Comparison of ENCODE assay signal across 8 cellular contexts in the genomic region with DNA sequence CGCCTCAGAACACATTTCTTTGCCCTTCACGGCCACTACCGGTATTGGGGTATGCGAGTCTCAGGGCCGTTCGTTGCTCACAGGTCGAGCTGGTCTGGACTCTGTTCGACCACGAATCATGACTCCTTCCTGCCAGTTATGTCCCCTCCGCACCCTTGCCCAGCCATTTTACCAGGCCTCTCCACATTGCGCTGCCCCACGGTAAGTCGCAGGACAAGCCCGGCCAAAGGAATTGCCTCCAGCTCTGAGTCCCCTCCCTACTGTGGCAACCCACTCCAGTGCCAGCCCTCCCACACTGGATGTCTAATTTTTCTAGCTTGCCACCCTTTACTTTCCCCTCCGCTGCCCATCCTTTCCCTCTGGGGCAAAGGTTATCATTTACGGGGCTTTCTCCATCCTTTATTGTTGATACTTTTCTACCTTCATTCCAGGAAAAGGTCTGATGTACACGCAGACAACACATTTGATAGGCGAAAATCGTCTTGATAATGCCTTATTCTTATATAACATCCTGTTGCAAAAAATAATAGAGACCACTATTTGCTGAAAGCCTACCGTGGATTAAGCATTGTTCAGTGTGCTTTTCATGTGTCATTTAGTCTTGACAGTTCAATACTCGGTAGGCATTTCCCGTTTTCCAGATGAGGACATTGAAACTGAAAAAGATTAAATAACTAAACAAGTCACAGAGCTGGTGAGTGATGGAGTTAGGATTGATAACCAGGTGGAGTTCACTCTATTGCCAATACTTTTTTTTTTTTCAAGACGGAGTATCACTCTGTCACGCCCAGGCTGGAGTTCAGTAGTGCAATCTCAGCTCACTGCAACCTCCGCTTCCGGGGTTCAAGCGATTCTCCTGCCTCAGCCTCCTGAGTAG. TPM values are rescaled to one million over a fixed set of nuclear protein-coding genes. Genes with fewer than 3 reads are reported as not detected.
DNase-seq lines count a peak whose midpoint lies in the region; ATAC-seq and TF ChIP-seq lines count a peak whose summit lies in the region.

No MANE protein-coding gene starts in this region.

- WGBS in mesodermal cell (ENCODE audit: insufficient coverage in 2 of 2), 2 experiments: 30 to 35% methylated on average over 18 to 24 of the region's 27 CpGs
- WGBS in transverse colon (ENCODE audit: low coverage in 1 of 2), 2 donors: 23 to 30% methylated on average over 22 to 27 of the region's 27 CpGs

- TF ChIP-seq EP300 in transverse colon (IDR thresholded peaks at IDR 0.05; ENCODE audit: low read depth): no peak

- TF ChIP-seq POLR2A in transverse colon (IDR thresholded peaks at IDR 0.05): no peak

- in situ Hi-C loops in transverse colon (cut with MboI; ENCODE audit: low pct_ligation_motif_present in 1 of 4, low pct_unique_long_range_greater_than_20kb in 1 of 4, low sequenced_read_pairs in 3 of 4): no loop called here

- POLR2A ChIA-PET in RWPE1 (lab: Yijun Ruan, JAX; ENCODE audit: low non-redundant PET): interaction anchor here (0.5 to 1.6 kb wide), 8 partner anchors 10 to 136 kb away, joined by 3 to 11 read pairs (median 4); a partner anchor contains a TSS

- H3K27ac ChIP-seq in RWPE1 (peak overlapping the region; percentile 91), mesodermal cell (ENCODE audit: low read depth, low read length, severe bottlenecking) (peak overlapping the region; percentile 98), transverse colon (peak overlapping the region; percentile 91 to 96 (median 96))

- CTCF ChIA-PET in RWPE1 (lab: Yijun Ruan, JAX): interaction anchor here (0.6 kb wide), 2 partner anchors 489 to 504 kb away, joined by 3 read pairs; no protein-coding TSS in a partner anchor

- DNase-seq in NCI-H2196 (lab: John Stamatoyannopoulos, UW; ENCODE audit: unreplicated experiment) (peak; percentile 39), NCI-H2196 treated with DMSO at 0.1 percent for 48 hours (lab: John Stamatoyannopoulos, UW; ENCODE audit: unreplicated experiment) (no peak), RWPE1 (ENCODE audit: low spot score) (no peak), dermis microvascular lymphatic vessel endothelial cell (ENCODE audit: low read depth in 2 of 2) (peak; percentile 7 to 11), transverse colon (peak; percentile 40), amniotic stem cell (lab: John Stamatoyannopoulos, UW) (no peak)

- peak; percentile 5 for ATAC-seq in HG02623 (IDR thresholded peaks at IDR 0.05; ENCODE audit: unreplicated experiment)

- no peaks in the 10 kb centered on the region for H3K27me3 ChIP-seq in transverse colon

- TF ChIP-seq CTCF in RWPE1 (conservative IDR thresholded peaks at IDR 0.05; ENCODE audit: low read depth) (no peak), transverse colon (IDR thresholded peaks at IDR 0.05) (no peak)

- H3K4me3 ChIP-seq in mesodermal cell (ENCODE audit: extremely low read depth, insufficient read depth, low read length, poor library complexity, severe bottlenecking): peak overlapping the region; percentile 85
- H3K4me3 ChIP-seq in transverse colon: peak overlapping the region; percentile 57 to 85 (median 75)

- H3K9me3 ChIP-seq in mesodermal cell (ENCODE audit: control insufficient read depth, low read length): no peaks in the 10 kb centered on the region
- no peaks in the 10 kb centered on the region for H3K9me3 ChIP-seq in transverse colon

- H3K36me3 ChIP-seq in mesodermal cell (ENCODE audit: control insufficient read depth, insufficient read depth, low read length) (peaks cover 36% of the 10 kb centered on the region), transverse colon (peaks cover 0 to 23% (median 9%) of the 10 kb centered on the region in 4 donors)

- peaks cover 19% of the 10 kb centered on the region for H3K4me1 ChIP-seq in mesodermal cell (ENCODE audit: control insufficient read depth, insufficient read depth, low read length, poor library complexity, severe bottlenecking)
- peaks cover 22 to 37% (median 34%) of the 10 kb centered on the region in 4 donors for H3K4me1 ChIP-seq in transverse colon

- intact Hi-C loops in transverse colon (cut with DNase I; ENCODE audit: low total_unique reads): no loop called here

RNA-seq across cellular contexts. Expression of a gene that starts 1.0 kb away (rescaled TPM):
- total RNA-seq in dermis microvascular lymphatic vessel endothelial cell (99.9 and 138 TPM in 2 replicates), transverse colon (100 to 1,000 TPM in 1 of 4 donors, 10 to 100 TPM in 3; 49.8 to 115 (median 66.1) TPM)
- polyA plus RNA-seq in mesodermal cell (2013, experiment 1 of 2): 621 TPM
- 591 TPM for polyA plus RNA-seq in mesodermal cell (2013, experiment 2 of 2)

RNA-seq across cellular contexts. Expression of a gene that starts 19.5 kb away (rescaled TPM):
- 44.0 and 59.7 TPM in 2 replicates for total RNA-seq in dermis microvascular lymphatic vessel endothelial cell
- 24.2 TPM for polyA plus RNA-seq in mesodermal cell (2013, experiment 1 of 2)
- 25.0 TPM for polyA plus RNA-seq in mesodermal cell (2013, experiment 2 of 2)
- 10 to 100 TPM; 27.7 to 80.4 (median 48.4) TPM for total RNA-seq in transverse colon

RNA-seq across cellular contexts. Expression of a gene that starts 41.8 kb away (rescaled TPM):
- total RNA-seq in dermis microvascular lymphatic vessel endothelial cell: 18.0 and 21.6 TPM in 2 replicates
- polyA plus RNA-seq in mesodermal cell (2013, experiment 1 of 2): 20.5 TPM
- polyA plus RNA-seq in mesodermal cell (2013, experiment 2 of 2): 18.5 TPM
- total RNA-seq in transverse colon: 1 to 10 TPM in 3 of 4 donors, not detected in 1; 5.2 to 8.7 (median 8.6) TPM

RNA-seq across cellular contexts. Expression of a gene that starts 52.5 kb away (rescaled TPM):
- total RNA-seq in dermis microvascular lymphatic vessel endothelial cell (15.4 and 23.4 TPM in 2 replicates), transverse colon (10 to 100 TPM; 15.1 to 34.7 (median 29.9) TPM)
- 26.3 TPM for polyA plus RNA-seq in mesodermal cell (2013, experiment 1 of 2)
- 27.1 TPM for polyA plus RNA-seq in mesodermal cell (2013, experiment 2 of 2)

Comparison
In these comparisons a context has a peak if more than half of its experiments do, and no peak if none do; other contexts are left out.
1. DNase-seq: peak in NCI-H2196 (single experiment), dermis microvascular lymphatic vessel endothelial cell (2 of 2) and transverse colon (single experiment); none in NCI-H2196 treated with DMSO at 0.1 percent for 48 hours (single experiment), RWPE1 (single experiment) and amniotic stem cell (single experiment).
2. Peak in every context shown above with its lines, with median percentiles within 50 percentile points of each other: H3K27ac ChIP-seq.